Comparison of ENCODE assay signal across 4 cellular contexts in genomic region chr9:89167788-89168187, GRCh38. TPM values are rescaled to one million over a fixed set of nuclear protein-coding genes. Genes with fewer than 3 reads are reported as not detected.
"Had no signal": no experiment of that assay in that cellular context is flagged by ENCODE, and none has a peak within 500 bp of the region (broad histone marks: within the 10 kb centered on the region; RNA-seq: fewer than 3 reads in every experiment).

No MANE protein-coding gene starts in this region.

- H3K4me3 ChIP-seq: GM12878 had no signal

- ATAC-seq: GM12878 had no signal

- DNase-seq: GDM1, GF-D8 had no signal

RNA-seq across cellular contexts. Expression of gene SHC3, which starts 10.8 kb away (rescaled TPM):
- total RNA-seq: G401 had no signal
